In the genomic region with DNA sequence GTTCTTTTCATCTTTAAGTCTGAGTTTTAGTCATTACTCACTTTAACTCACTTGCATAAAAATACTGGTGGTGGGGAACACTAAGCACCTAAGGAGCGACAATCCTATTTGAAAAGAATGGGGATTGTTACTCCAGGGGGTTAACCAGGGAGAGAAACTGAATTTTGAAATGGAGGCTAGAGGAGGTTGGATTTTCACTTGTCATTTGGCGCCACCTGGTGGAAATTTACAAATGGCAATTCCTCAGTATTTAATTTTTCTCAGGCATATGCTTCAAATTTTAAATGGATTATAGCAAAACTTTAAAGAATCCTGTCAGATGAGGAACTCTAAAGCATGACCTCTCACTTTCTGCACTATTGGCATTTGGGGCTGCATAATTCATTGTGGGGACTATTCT, we compare ENCODE assay signal across 8 cellular contexts. TPM values are rescaled to one million over a fixed set of nuclear protein-coding genes. Genes with fewer than 3 reads are reported as not detected.
A peak's percentile ranks its signal among the peaks of the same experiment; 100 is the strongest.
DNase-seq lines count a peak whose midpoint lies in the region; ATAC-seq and TF ChIP-seq lines count a peak whose summit lies in the region.

No MANE protein-coding gene starts in this region.

- TF ChIP-seq CTCF in HL-60 (IDR thresholded peaks at IDR 0.05; ENCODE audit: insufficient read depth, low read length) = peak; percentile 14
- peak; percentile 78 for TF ChIP-seq CTCF in PC-3 (conservative IDR thresholded peaks at IDR 0.05; ENCODE audit: low read depth, low read length)
- TF ChIP-seq CTCF in psoas muscle (IDR thresholded peaks at IDR 0.05) = peak; percentile 83

- peaks cover 28% of the 10 kb centered on the region for H3K4me1 ChIP-seq in PC-3 (ENCODE audit: insufficient read depth, low read length)
- H3K4me1 ChIP-seq in psoas muscle = peaks cover 11% of the 10 kb centered on the region

- no peaks in the 10 kb centered on the region for H3K36me3 ChIP-seq in PC-3 (ENCODE audit: low read depth, low read length)
- H3K36me3 ChIP-seq in psoas muscle (ENCODE audit: insufficient read depth in 1 of 2, low read depth in 1 of 2) = no peaks in the 10 kb centered on the region

- peak in 8 of 14 donors; percentile 0 to 51 (median 20) for DNase-seq in C1 segment of cervical spinal cord (lab: John Stamatoyannopoulos, UW)
- DNase-seq in HL-60 (ENCODE audit: low read depth in 1 of 2, low spot score in 1 of 2) = peak in 1 of 2 experiments; percentile 49
- DNase-seq in PC-3 = peak; percentile 66
- DNase-seq in activated T-helper 1 cell treated with anti-CD3 and anti-CD28 coated beads, Interleukin-2, amount 50 U/mL, for 16 hours (ENCODE audit: low read depth in 1 of 2, low spot score in 1 of 2) = peak; percentile 4 to 32
- DNase-seq in fibroblast of the conjunctiva (ENCODE audit: low read depth) = peak; percentile 53
- no peak for DNase-seq in psoas muscle
- no peak for DNase-seq in occipital lobe (lab: John Stamatoyannopoulos, UW)

- ATAC-seq in PC-3 (no peak), psoas muscle (peak in 1 of 4 donors; percentile 38), HG03039 (IDR thresholded peaks at IDR 0.05; ENCODE audit: unreplicated experiment) (no peak)

- no peak overlapping the region for H3K27ac ChIP-seq in HL-60 (replicated peaks)
- H3K27ac ChIP-seq in PC-3 (ENCODE audit: low read length) = no peak overlapping the region
- no peak overlapping the region for H3K27ac ChIP-seq in psoas muscle

- BruUV-seq in PC-3 (replicated peaks; lab: Mats Ljungman, UMichigan) = no TSS peak

- peaks cover 12% of the 10 kb centered on the region for H3K79me2 ChIP-seq in PC-3 (ENCODE audit: low read length)

- peak overlapping the region; percentile 54 for H2AFZ ChIP-seq in PC-3 (ENCODE audit: low read length)

- POLR2A ChIA-PET in PC-3 (lab: Charles Lee; ENCODE audit: unreplicated experiment) = no interaction called here

- H3K27me3 ChIP-seq in HL-60 (ENCODE audit: insufficient read depth, poor library complexity, severe bottlenecking) (no peaks in the 10 kb centered on the region), PC-3 (ENCODE audit: low read length) (no peaks in the 10 kb centered on the region), psoas muscle (ENCODE audit: insufficient read depth in 3 of 3, low read length in 2 of 3) (peaks cover 0 to 9% (median 0%) of the 10 kb centered on the region in 3 donors)

- WGBS in psoas muscle, 3 donors = 0 to 2% (median 0%) methylated on average over 2 of the region's 2 CpGs

- H3K9me2 ChIP-seq in PC-3 (replicated peaks; ENCODE audit: low read length) = no peaks in the 10 kb centered on the region

- no peak overlapping the region for H3K4me2 ChIP-seq in PC-3 (ENCODE audit: low read length)

- intact Hi-C loops in PC-3 (cut with micrococcal nuclease) (loop anchor here (1.0 to 2.0 kb wide), 5 partner anchors 110 to 526 kb away; no protein-coding TSS in a partner anchor), psoas muscle (cut with DNase I) (loop anchor here (5.0 kb wide), 4 partner anchors 280 to 525 kb away; no protein-coding TSS in a partner anchor)

- no peaks in the 10 kb centered on the region for H3K9me3 ChIP-seq in PC-3 (ENCODE audit: low read length)
- H3K9me3 ChIP-seq in psoas muscle = no peaks in the 10 kb centered on the region

- H3F3A ChIP-seq in PC-3 (ENCODE audit: low read length, unreplicated experiment) = no peaks in the 10 kb centered on the region

- no peak overlapping the region for H3K9ac ChIP-seq in PC-3 (ENCODE audit: low read length)

- CTCF ChIA-PET in PC-3 (lab: Charles Lee) = no interaction called here

- no peaks in the 10 kb centered on the region for H4K20me1 ChIP-seq in PC-3 (ENCODE audit: low read length)

- H3K4me3 ChIP-seq in HL-60 (replicated peaks; ENCODE audit: insufficient read depth, low read length) (no peak overlapping the region), PC-3 (ENCODE audit: low read length) (no peak overlapping the region), psoas muscle (no peak overlapping the region)

RNA-seq across cellular contexts. Expression of a gene that starts 2.7 kb away (rescaled TPM):
- total RNA-seq in PC-3 (2014; rRNA removed) (6.3 and 8.3 TPM in 2 replicates), psoas muscle (1 to 10 TPM; 7.8 to 8.5 (median 8.3) TPM), occipital lobe (18.1 TPM)
- 10 to 100 TPM in 1 of 3 donors, 1 to 10 TPM in 2; 8.2 to 10.8 (median 9.3) TPM for polyA plus RNA-seq in psoas muscle

Comparison
In these comparisons a context has a peak if more than half of its experiments do, and no peak if none do; other contexts are left out.
1. DNase-seq: peak in C1 segment of cervical spinal cord (8 of 14), PC-3 (single experiment), activated T-helper 1 cell treated with anti-CD3 and anti-CD28 coated beads, Interleukin-2, amount 50 U/mL, for 16 hours (2 of 2) and fibroblast of the conjunctiva (single experiment); none in psoas muscle (0 of 2) and occipital lobe (single experiment).
2. CTCF ChIP-seq: peak in every context shown above with its lines; median percentile 83 in psoas muscle; 78 in PC-3; 14 in HL-60.